In the genomic region with DNA sequence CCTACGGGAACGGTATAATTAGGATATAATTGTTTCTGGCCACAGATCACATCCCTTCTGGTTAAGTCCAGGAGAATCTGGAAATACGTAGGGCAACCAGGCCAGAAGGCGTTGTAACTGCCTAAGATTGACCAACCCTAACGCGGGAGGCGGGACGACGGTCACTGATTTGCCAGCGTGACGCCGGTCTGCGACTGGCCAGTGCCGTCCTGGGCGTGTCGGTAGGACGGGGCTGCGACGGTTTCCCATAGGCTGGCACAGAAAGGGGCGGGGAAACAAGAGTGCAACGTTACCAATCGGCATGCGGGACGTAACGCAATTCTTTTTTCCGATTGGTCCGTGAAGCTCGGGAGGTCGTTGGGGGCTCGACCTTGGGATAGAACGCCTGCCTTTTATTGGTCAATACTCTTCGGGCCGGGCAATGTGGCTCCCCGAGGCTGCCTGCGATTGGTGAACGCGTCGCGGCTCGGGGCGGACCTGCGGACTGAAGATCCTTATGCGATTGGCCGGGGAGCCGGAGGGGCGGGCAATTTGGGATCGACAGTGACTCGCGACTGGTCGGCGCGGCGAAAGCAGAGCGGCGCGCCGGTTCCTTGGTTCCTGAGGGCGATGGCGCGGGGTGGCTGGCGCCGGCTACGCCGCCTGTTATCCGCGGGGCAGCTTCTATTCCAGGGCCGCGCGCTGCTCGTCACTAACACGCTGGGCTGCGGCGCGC, we compare ENCODE assay signal across 8 cellular contexts. TPM values are rescaled to one million over a fixed set of nuclear protein-coding genes. Genes with fewer than 3 reads are reported as not detected.
DNase-seq lines count a peak whose midpoint lies in the region; ATAC-seq and TF ChIP-seq lines count a peak whose summit lies in the region.

A gene (plus strand): TSS at position 546 of the 715 bp plus-strand sequence. CDS start 64 bp downstream, at position 610.

- peak; percentile 75 for ATAC-seq in GM21515 (IDR thresholded peaks at IDR 0.05; ENCODE audit: unreplicated experiment)

- H3K27ac Mint-ChIP-seq in Calu3 (ENCODE audit: unreplicated experiment) (peak within 1 kb of the TSS; percentile 92), endothelial cell (ENCODE audit: unreplicated experiment) (peak within 1 kb of the TSS; percentile 61), mesothelial cell of epicardium (peak within 1 kb of the TSS; percentile 95)

- H3K27me3 Mint-ChIP-seq in Calu3 (ENCODE audit: unreplicated experiment) (no peaks in the 10 kb centered on the region), endothelial cell (ENCODE audit: unreplicated experiment) (peaks cover 7% of the 10 kb centered on the region), mesothelial cell of epicardium (ENCODE audit: low read depth) (no peaks in the 10 kb centered on the region)

- H3K27me3 ChIP-seq in OCI-LY3 (ENCODE audit: low read depth, low read length), result no peaks in the 10 kb centered on the region

- H4K20me1 ChIP-seq in OCI-LY3 (ENCODE audit: insufficient read depth, low read length), result no peaks in the 10 kb centered on the region; the same call in 1 of the 2 replicates

- H3K9ac ChIP-seq in OCI-LY3 (ENCODE audit: low read length), result peak within 1 kb of the TSS; percentile 77

- H3K9me3 ChIP-seq in OCI-LY3 (ENCODE audit: insufficient read depth, low read length), result no peaks in the 10 kb centered on the region

- H3K36me3 Mint-ChIP-seq in Calu3 (ENCODE audit: insufficient read depth, unreplicated experiment), result peaks cover 23% of the 10 kb centered on the region
- no peaks in the 10 kb centered on the region for H3K36me3 Mint-ChIP-seq in endothelial cell (ENCODE audit: low read depth, unreplicated experiment)
- H3K36me3 Mint-ChIP-seq in mesothelial cell of epicardium, result no peaks in the 10 kb centered on the region

- peak; percentile 96 for DNase-seq in Calu3
- peak; percentile 93 for DNase-seq in HuH-7 (ENCODE audit: low spot score)
- peak; percentile 96 for DNase-seq in activated T-cell treated with anti-CD3 and anti-CD28 coated beads for 1 hour (ENCODE audit: low read depth)
- DNase-seq in endothelial cell (ENCODE audit: low spot score), result peak; percentile 97
- peak; percentile 97 for DNase-seq in mesothelial cell of epicardium (ENCODE audit: low spot score in 2 of 2, unreplicated experiment in 2 of 2)
- DNase-seq in stimulated activated CD8-positive, alpha-beta memory T cell treated with anti-CD3 and anti-CD28 coated beads, Interleukin-15, amount 100 ng/mL, for 48 hours (ENCODE audit: low read depth in 2 of 2), result peak; percentile 97 to 98

- H2AFZ ChIP-seq in OCI-LY3 (ENCODE audit: low read depth, low read length), result 0 out of 2 replicates have a peak within 1 kb of the TSS, but pooled peaks have one; percentile 13

- peak within 1 kb of the TSS; percentile 90 for H3K4me2 ChIP-seq in OCI-LY3 (ENCODE audit: low read length)

- BruUV-seq in Calu3 (replicated peaks; lab: Mats Ljungman, UMichigan), result no TSS peak

- peaks cover 20% of the 10 kb centered on the region for H3K4me1 ChIP-seq in OCI-LY3 (ENCODE audit: low read length)

- no peak for TF ChIP-seq CTCF in Calu3 (IDR thresholded peaks at IDR 0.05; ENCODE audit: unreplicated experiment)
- no peak for TF ChIP-seq CTCF in OCI-LY3 (IDR thresholded peaks at IDR 0.05; ENCODE audit: low read depth, low read length)
- TF ChIP-seq CTCF in endothelial cell (IDR thresholded peaks at IDR 0.05; ENCODE audit: unreplicated experiment), result no peak
- TF ChIP-seq CTCF in mesothelial cell of epicardium (IDR thresholded peaks at IDR 0.05; ENCODE audit: unreplicated experiment), result no peak

- H3K4me3 Mint-ChIP-seq in Calu3 (ENCODE audit: low read depth, unreplicated experiment) (peak within 1 kb of the TSS; percentile 72), endothelial cell (ENCODE audit: unreplicated experiment) (peak within 1 kb of the TSS; percentile 90), mesothelial cell of epicardium (peak within 1 kb of the TSS; percentile 82)

- peak within 1 kb of the TSS; percentile 87 for H3K4me3 ChIP-seq in OCI-LY3 (ENCODE audit: low read length)

- intact Hi-C loops in Calu3 (cut with micrococcal nuclease; ENCODE audit: unreplicated experiment), result no loop called here

- peak within 1 kb of the TSS; percentile 87 for H3K27ac ChIP-seq in OCI-LY3 (ENCODE audit: low read length)

- peaks cover 12% of the 10 kb centered on the region for H3K79me2 ChIP-seq in OCI-LY3 (ENCODE audit: low read length)

- no peaks in the 10 kb centered on the region for H3K9me3 Mint-ChIP-seq in Calu3 (ENCODE audit: low read depth, unreplicated experiment)
- H3K9me3 Mint-ChIP-seq in endothelial cell (ENCODE audit: unreplicated experiment), result no peaks in the 10 kb centered on the region
- no peaks in the 10 kb centered on the region for H3K9me3 Mint-ChIP-seq in mesothelial cell of epicardium

- H3K4me1 Mint-ChIP-seq in Calu3 (ENCODE audit: low read depth, unreplicated experiment) (peaks cover 8% of the 10 kb centered on the region), endothelial cell (ENCODE audit: unreplicated experiment) (peaks cover 9% of the 10 kb centered on the region), mesothelial cell of epicardium (peaks cover 17% of the 10 kb centered on the region)

- H3K36me3 ChIP-seq in OCI-LY3 (replicated peaks; ENCODE audit: low read depth, low read length), result peaks cover 3% of the 10 kb centered on the region

- CTCF ChIA-PET in Calu3 (lab: Charles Lee), result interaction anchor here (0.6 to 2.1 kb wide), 10 partner anchors 11 to 148 kb away, joined by 3 to 15 read pairs (median 4); a partner anchor contains a TSS

RNA-seq across cellular contexts. Expression of the gene that starts here (rescaled TPM):
- total RNA-seq in Calu3 (2022), result 10.9 and 11.5 TPM in 2 replicates
- 17.7 TPM for total RNA-seq in endothelial cell (ENCODE audit: unreplicated experiment)
- total RNA-seq in mesothelial cell of epicardium, result 7.7 to 9.5 TPM (median 8.2 TPM) in 3 replicates

Comparison
In these comparisons a context has a peak if more than half of its experiments do, and no peak if none do; other contexts are left out.
1. Peak in every context shown above with its lines: DNase-seq, ATAC-seq, H3K4me3 ChIP-seq and H3K27ac ChIP-seq.